ENCODE assay signal across 7 cellular contexts in the genomic region with DNA sequence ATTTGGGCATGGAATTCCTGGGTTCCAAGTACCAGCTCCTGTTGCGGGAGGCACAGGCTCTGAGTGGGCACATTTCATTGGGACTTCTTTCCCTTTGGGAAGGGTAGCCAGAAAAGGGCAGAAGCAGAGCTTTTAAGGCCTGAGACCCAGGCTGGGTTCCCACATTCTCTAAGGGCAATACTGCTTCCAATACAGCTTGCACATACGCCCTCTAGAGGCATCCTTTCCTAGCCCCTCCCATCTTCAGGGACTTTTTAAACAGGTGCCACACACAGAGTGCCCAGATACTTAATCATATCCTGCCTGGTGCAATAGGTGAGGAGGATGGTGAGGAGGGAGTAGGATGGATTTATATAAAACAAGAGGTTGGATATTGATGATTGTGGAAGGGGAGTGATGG. TPM values are rescaled to one million over a fixed set of nuclear protein-coding genes. Genes with fewer than 3 reads are reported as not detected.
DNase-seq lines count a peak whose midpoint lies in the region; ATAC-seq, FAIRE-seq and TF ChIP-seq lines count a peak whose summit lies in the region.

No MANE protein-coding gene starts in this region.

- ATAC-seq in GM21423 (IDR thresholded peaks at IDR 0.05; ENCODE audit: unreplicated experiment), result peak; percentile 48
- no peak for ATAC-seq in right cardiac atrium
- ATAC-seq in GM19455 (IDR thresholded peaks at IDR 0.05; ENCODE audit: unreplicated experiment), result no peak

- FAIRE-seq in small intestine (lab: Jason Lieb, UNC), result no peak

- H3K4me1 ChIP-seq in small intestine (ENCODE audit: control insufficient read depth in 2 of 2, insufficient read depth in 1 of 2, low read depth in 1 of 2, low read length in 1 of 2) (peaks cover 0 to 3% of the 10 kb centered on the region in 2 donors), right cardiac atrium (ENCODE audit: control insufficient read depth, insufficient read depth, low read length) (peaks cover 4% of the 10 kb centered on the region)

- H3K4me3 ChIP-seq in GM12865 (ENCODE audit: low read depth, low read length) (no peak overlapping the region), small intestine (ENCODE audit: low read depth in 1 of 2, low read length in 2 of 2) (no peak overlapping the region), right cardiac atrium (ENCODE audit: low read length) (no peak overlapping the region)
- no peak overlapping the region for H3K4me3 ChIP-seq in Jurkat, Clone E6-1 (ENCODE audit: low read length)

- H3K27ac ChIP-seq in small intestine (ENCODE audit: low read depth in 1 of 2, low read length in 1 of 2), result no peak overlapping the region
- H3K27ac ChIP-seq in right cardiac atrium (ENCODE audit: low read length), result no peak overlapping the region

- intact Hi-C loops in right cardiac atrium (cut with DNase I), result no loop called here

- WGBS in small intestine, 3 donors, result 52 to 70% (median 53%) methylated on average over 2 of the region's 2 CpGs
- 83% methylated on average over 2 of the region's 2 CpGs for WGBS in right cardiac atrium

- peaks cover 5% of the 10 kb centered on the region in 2 donors for H3K27me3 ChIP-seq in small intestine (ENCODE audit: control insufficient read depth in 2 of 2, insufficient read depth in 2 of 2, low read length in 2 of 2)
- no peaks in the 10 kb centered on the region for H3K27me3 ChIP-seq in right cardiac atrium (ENCODE audit: control insufficient read depth, insufficient read depth)

- DNase-seq in GM12865 (ENCODE audit: low read depth), result peak; percentile 62
- peak; percentile 57 for DNase-seq in Jurkat, Clone E6-1 (ENCODE audit: low read depth, low spot score)
- peak; percentile 24 for DNase-seq in activated naive CD4-positive, alpha-beta T cell treated with anti-CD3 and anti-CD28 coated beads, Interleukin-2, amount 50 U/mL, for 16 hours
- DNase-seq in small intestine, result peak; percentile 17
- no peak for DNase-seq in right cardiac atrium

- H3K9me3 ChIP-seq in small intestine (ENCODE audit: control insufficient read depth, low read depth) (no peaks in the 10 kb centered on the region), right cardiac atrium (ENCODE audit: control insufficient read depth, low read length) (no peaks in the 10 kb centered on the region)

- H3K36me3 ChIP-seq in small intestine (ENCODE audit: control insufficient read depth in 2 of 2, insufficient read depth in 2 of 2, low read length in 2 of 2), result no peaks in the 10 kb centered on the region

- TF ChIP-seq CTCF in GM12865 (IDR thresholded peaks at IDR 0.05; ENCODE audit: insufficient read depth, low read depth, low read length, missing control alignments), result peak; percentile 62

RNA-seq across cellular contexts. Expression of a gene that starts 5.7 kb away (rescaled TPM):
- polyA plus RNA-seq in Jurkat, Clone E6-1 (2012; ENCODE audit: insufficient read depth, insufficient read length), result not detected
- polyA plus RNA-seq in small intestine, result under 1 TPM in 1 of 3 donors, not detected in 2; 0.06 TPM
- under 1 TPM; 0.11 to 0.26 (median 0.13) TPM for total RNA-seq in right cardiac atrium
- 0.38 TPM for polyA plus RNA-seq in right cardiac atrium

Comparison
In these comparisons a context has a peak if more than half of its experiments do, and no peak if none do; other contexts are left out.
1. DNase-seq: peak in GM12865 (single experiment), Jurkat, Clone E6-1 (single experiment), activated naive CD4-positive, alpha-beta T cell treated with anti-CD3 and anti-CD28 coated beads, Interleukin-2, amount 50 U/mL, for 16 hours (single experiment) and small intestine (single experiment); none in right cardiac atrium (0 of 3).